8 cellular contexts compared by ENCODE assay signal in the genomic region with DNA sequence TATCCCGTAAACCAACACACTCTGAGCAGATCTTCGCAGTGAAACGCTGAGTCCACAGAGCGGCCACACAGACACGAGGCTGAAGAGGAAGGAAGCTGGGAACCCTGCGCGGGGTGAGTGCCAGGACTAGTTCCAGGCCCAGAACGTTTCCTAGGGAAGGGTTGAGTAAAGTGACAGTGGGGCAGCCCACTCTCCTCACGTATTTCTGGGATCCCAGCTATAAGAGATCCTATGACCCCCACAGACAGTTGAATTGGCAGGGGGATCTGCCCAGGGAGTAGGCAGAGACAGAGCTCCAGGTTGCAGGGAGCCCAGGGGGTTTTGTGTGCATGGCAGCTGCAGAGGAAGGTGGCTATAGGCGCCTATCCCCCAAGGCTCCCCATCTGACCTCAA. TPM values are rescaled to one million over a fixed set of nuclear protein-coding genes. Genes with fewer than 3 reads are reported as not detected.
DNase-seq lines count a peak whose midpoint lies in the region; ATAC-seq, FAIRE-seq and TF ChIP-seq lines count a peak whose summit lies in the region.

No MANE protein-coding gene starts in this region.

- H3K79me2 ChIP-seq in HepG2 (ENCODE audit: insufficient read depth, low read length) = no peaks in the 10 kb centered on the region

- H4K20me1 ChIP-seq in HepG2 (ENCODE audit: insufficient read depth, low read length) = no peaks in the 10 kb centered on the region

- H3K27ac Mint-ChIP-seq in stimulated activated naive CD8-positive, alpha-beta T cell treated with anti-CD3 and anti-CD28 coated beads, Interleukin-15, amount 100 ng/mL, for 72 hours = peak overlapping the region; percentile 59 to 84

- peak overlapping the region; percentile 33 for H2AFZ ChIP-seq in HepG2 (ENCODE audit: low read length)

- POLR2A ChIA-PET in Panc1 (lab: Charles Lee) (no interaction called here), HepG2 (lab: Yijun Ruan, JAX) (interaction anchor here (0.6 to 1.7 kb wide), 11 partner anchors 8 to 296 kb away, joined by 3 to 20 read pairs (median 4); partner anchors contain the start of genes CEP128 and GTF2A1)

- peak overlapping the region; percentile 90 to 97 for H3K4me3 Mint-ChIP-seq in stimulated activated naive CD8-positive, alpha-beta T cell treated with anti-CD3 and anti-CD28 coated beads, Interleukin-15, amount 100 ng/mL, for 72 hours

- ATAC-seq in HG02852 (IDR thresholded peaks at IDR 0.05; ENCODE audit: unreplicated experiment) (peak; percentile 21), Panc1 (peak; percentile 17), HepG2 (peak; percentile 68)
- ATAC-seq in stimulated activated naive CD8-positive, alpha-beta T cell treated with anti-CD3 and anti-CD28 coated beads, Interleukin-15, amount 100 ng/mL, for 72 hours = peak; percentile 49

- intact Hi-C loops in Panc1 (cut with micrococcal nuclease; ENCODE audit: unreplicated experiment) (loop anchor here (10.0 kb wide), 1 partner anchor 215 kb away; the partner anchor contains the start of gene TSHR), colonic mucosa (cut with DNase I) (loop anchor here (5.0 kb wide), 3 partner anchors 48 to 227 kb away; partner anchors contain the start of gene CEP128), HepG2 (cut with micrococcal nuclease; ENCODE audit: unreplicated experiment) (loop anchor here (1.0 to 2.0 kb wide), 3 partner anchors 173 to 295 kb away; no protein-coding TSS in a partner anchor)

- H3K27me3 Mint-ChIP-seq in stimulated activated naive CD8-positive, alpha-beta T cell treated with anti-CD3 and anti-CD28 coated beads, Interleukin-15, amount 100 ng/mL, for 72 hours = no peaks in the 10 kb centered on the region

- H3K9me3 Mint-ChIP-seq in stimulated activated naive CD8-positive, alpha-beta T cell treated with anti-CD3 and anti-CD28 coated beads, Interleukin-15, amount 100 ng/mL, for 72 hours = no peaks in the 10 kb centered on the region

- H3K36me3 ChIP-seq in Panc1 (ENCODE audit: control insufficient read depth, insufficient read depth, low read length) (no peaks in the 10 kb centered on the region), colonic mucosa (no peaks in the 10 kb centered on the region), HepG2 (replicated peaks in 1 of 2; ENCODE audit: control insufficient read depth in 1 of 2, insufficient read depth in 2 of 2, low read length in 2 of 2) (no peaks in the 10 kb centered on the region)

- H3K9ac ChIP-seq in colonic mucosa (ENCODE audit: low read depth in 2 of 2, low read length in 2 of 2) (peak overlapping the region; percentile 75 to 85), HepG2 (ENCODE audit: insufficient read depth, low read depth, low read length) (peak overlapping the region; percentile 84)

- H3K4me1 ChIP-seq in Panc1 (ENCODE audit: control insufficient read depth, insufficient read depth, low read length) (no peaks in the 10 kb centered on the region; the same call in 1 of the 2 replicates), colonic mucosa (no peaks in the 10 kb centered on the region), HepG2 (ENCODE audit: insufficient read depth, low read length) (peaks cover 35% of the 10 kb centered on the region)

- TF ChIP-seq CTCF in Panc1 (IDR thresholded peaks at IDR 0.05) (no peak), colonic mucosa (IDR thresholded peaks at IDR 0.05) (no peak), HepG2 (CRISPR knock-in tag; IDR thresholded peaks at IDR 0.05) (no peak)

- H3K27me3 ChIP-seq in Panc1 (ENCODE audit: control insufficient read depth, insufficient read depth, low read length) (no peaks in the 10 kb centered on the region), colonic mucosa (no peaks in the 10 kb centered on the region), HepG2 (ENCODE audit: control insufficient read depth in 1 of 2, insufficient read depth in 2 of 2, low read length in 2 of 2) (no peaks in the 10 kb centered on the region)

- CTCF ChIA-PET in Panc1 (lab: Charles Lee) = interaction anchor here (0.6 to 1.1 kb wide), 2 partner anchors 86 to 172 kb away, joined by 3 to 6 read pairs; no protein-coding TSS in a partner anchor
- CTCF ChIA-PET in HepG2 (lab: Yijun Ruan, JAX; ENCODE audit: low intra/inter-chr PET ratio, low total read pairs) = interaction anchor here (1.7 kb wide), 1 partner anchor 173 kb away, joined by 9 read pairs; no protein-coding TSS in a partner anchor

- no peak for FAIRE-seq in HepG2 (lab: Jason Lieb, UNC)

- BruUV-seq in Panc1 (replicated peaks; lab: Mats Ljungman, UMichigan) (no TSS peak), HepG2 (replicated peaks; lab: Mats Ljungman, UMichigan) (no TSS peak)

- TF ChIP-seq POLR2A in HepG2 (IDR thresholded peaks at IDR 0.05; ENCODE audit: insufficient read depth in 1 of 2, low read depth in 2 of 2, low read length in 2 of 2) = no peak

- peak overlapping the region; percentile 82; the same call in 1 of the 2 replicates for H3K27ac ChIP-seq in Panc1 (ENCODE audit: low read length)
- H3K27ac ChIP-seq in colonic mucosa = peak overlapping the region; percentile 97
- H3K27ac ChIP-seq in HepG2 (ENCODE audit: extremely low read length, insufficient read depth, low read length) = peak overlapping the region; percentile 91

- TF ChIP-seq RAD21 in HepG2 (CRISPR knock-in tag; IDR thresholded peaks at IDR 0.05) = no peak

- peak overlapping the region; percentile 83 for H3K4me2 ChIP-seq in HepG2 (ENCODE audit: low read depth, low read length)

- WGBS in HepG2 (ENCODE audit: low lambda C conversion rate) = 4% methylated on average over 9 of the region's 10 CpGs

- in situ Hi-C loops in Panc1 (cut with HindIII; ENCODE audit: low pct_unique_long_range_greater_than_20kb, low sequenced_read_pairs) = no loop called here
- in situ Hi-C loops in HepG2 (cut with HindIII; ENCODE audit: extremely low pct_ligation_motif_present, low pct_unique_long_range_greater_than_20kb) = loop anchor here (5.0 kb wide), 1 partner anchor 172 kb away; no protein-coding TSS in a partner anchor

- no peak for TF ChIP-seq EP300 in HepG2 (IDR thresholded peaks at IDR 0.05; ENCODE audit: low read depth in 2 of 2, low read length in 2 of 2)
- TF ChIP-seq EP300 in HepG2 (CRISPR knock-in tag; IDR thresholded peaks at IDR 0.05; ENCODE audit: borderline replicate concordance) = no peak

- peak overlapping the region; percentile 57 to 61 for H3K4me3 ChIP-seq in Panc1 (ENCODE audit: low read depth in 2 of 2, low read length in 2 of 2)
- H3K4me3 ChIP-seq in colonic mucosa = peak overlapping the region; percentile 64
- peak overlapping the region; percentile 68 to 87 (median 80) for H3K4me3 ChIP-seq in HepG2 (replicated peaks in 1 of 3; ENCODE audit: insufficient read depth in 1 of 3, low read depth in 2 of 3, low read length in 3 of 3)

- H3K4me1 Mint-ChIP-seq in stimulated activated naive CD8-positive, alpha-beta T cell treated with anti-CD3 and anti-CD28 coated beads, Interleukin-15, amount 100 ng/mL, for 72 hours = peaks cover 28% of the 10 kb centered on the region

- DNase-seq in stimulated activated CD4-positive, alpha-beta T cell treated with anti-CD3 and anti-CD28 coated beads, Interleukin-4, amount 100 ng/mL, for 24 hours = peak; percentile 8
- DNase-seq in stimulated activated CD4-positive, alpha-beta T cell treated with anti-CD3 and anti-CD28 coated beads, Interleukin-4, amount 100 ng/mL, for 4 hours = no peak
- DNase-seq in Panc1 (ENCODE audit: low read depth, low spot score) = no peak
- DNase-seq in colonic mucosa = peak; percentile 73
- no peak for DNase-seq in HepG2 (ENCODE audit: low spot score)
- DNase-seq in stimulated activated naive CD8-positive, alpha-beta T cell treated with anti-CD3 and anti-CD28 coated beads, Interleukin-15, amount 100 ng/mL, for 72 hours = no peak
- no peak for DNase-seq in NCI-H226

- H3K9me3 ChIP-seq in Panc1 (ENCODE audit: control insufficient read depth, insufficient read depth, low read depth, low read length) (no peaks in the 10 kb centered on the region), colonic mucosa (no peaks in the 10 kb centered on the region), HepG2 (ENCODE audit: low read length) (no peaks in the 10 kb centered on the region)

TF ChIP-seq in HepG2, 621 proteins besides CTCF, POLR2A, EP300 and RAD21 (continues in another document):
- TF ChIP-seq TFDP1 (CRISPR knock-in tag; IDR thresholded peaks at IDR 0.05; ENCODE audit: borderline replicate concordance) = peak; percentile 55; the same call in 1 of the 2 replicates
- 0 out of 2 replicates have a peak, but pooled peaks have one; percentile 9 for TF ChIP-seq ZMYM3 (CRISPR knock-in tag; IDR thresholded peaks at IDR 0.05)

RNA-seq across cellular contexts. Expression of gene GTF2A1, which starts 51.1 kb away (rescaled TPM):
- total RNA-seq in Panc1 (2021; ENCODE audit: unreplicated experiment) (34.4 TPM), colonic mucosa (10 to 100 TPM; 21.6 to 26.6 TPM), HepG2 (2016; rRNA removed; fragmentation: Illumina TruSeq; extraction: Trizol) (17.5 and 30.1 TPM in 2 replicates)
- 15.3 TPM for polyA plus RNA-seq in Panc1 (2012; ENCODE audit: insufficient read length)
- total RNA-seq in HepG2 (2016; cell fraction: cytosol; rRNA removed; fragmentation: Illumina TruSeq; extraction: Trizol; ENCODE audit: low read depth) = 2.8 and 4.5 TPM in 2 replicates
- 17.5 and 28.0 TPM in 2 replicates for total RNA-seq in HepG2 (2016; cell fraction: insoluble cytoplasmic fraction; rRNA removed; fragmentation: Illumina TruSeq; extraction: Trizol)
- 4.8 and 6.0 TPM in 2 replicates for total RNA-seq in HepG2 (2016; cell fraction: membrane; rRNA removed; fragmentation: Illumina TruSeq; extraction: Trizol)
- 11.5 and 16.8 TPM in 2 replicates for total RNA-seq in HepG2 (2016; cell fraction: nucleus; rRNA removed; fragmentation: Illumina TruSeq; extraction: Trizol)
- 14.9 and 18.5 TPM in 2 replicates for polyA plus RNA-seq in HepG2 (2011; rRNA removed)
- 8.4 and 8.7 TPM in 2 replicates for polyA plus RNA-seq in HepG2 (2011; cell fraction: cytosol; rRNA removed)
- polyA plus RNA-seq in HepG2 (2011; cell fraction: nucleus; rRNA removed) = 6.8 and 7.7 TPM in 2 replicates
- 6.4 and 11.0 TPM in 2 replicates for polyA plus RNA-seq in HepG2 (2012)
- 0.42 and 0.45 TPM in 2 replicates for polyA plus RNA-seq in HepG2 (2016; cell fraction: cytosol; fragmentation: Illumina TruSeq; extraction: Trizol; ENCODE audit: low read depth)
- 18.4 and 18.8 TPM in 2 replicates for polyA plus RNA-seq in HepG2 (2016; cell fraction: insoluble cytoplasmic fraction; fragmentation: Illumina TruSeq; extraction: Trizol; ENCODE audit: low read depth)
- 2.0 TPM in 2 replicates for polyA plus RNA-seq in HepG2 (2016; cell fraction: membrane; fragmentation: Illumina TruSeq; extraction: Trizol; ENCODE audit: low read depth)
- polyA plus RNA-seq in HepG2 (2016; cell fraction: nucleus; fragmentation: Illumina TruSeq; extraction: Trizol; ENCODE audit: insufficient read depth, low read depth) = 11.5 and 12.3 TPM in 2 replicates
- polyA minus RNA-seq in HepG2 (2011; rRNA and poly(A)+ RNA removed; ENCODE audit: low replicate concordance) = 38.1 and 59.7 TPM in 2 replicates
- 19.6 and 19.7 TPM in 2 replicates for polyA minus RNA-seq in HepG2 (2011; cell fraction: cytosol; rRNA and poly(A)+ RNA removed)
- polyA minus RNA-seq in HepG2 (2011; cell fraction: nucleus; rRNA and poly(A)+ RNA removed) = 12.9 and 16.3 TPM in 2 replicates

Comparison
In these comparisons a context has a peak if more than half of its experiments do, and no peak if none do; other contexts are left out.
1. DNase-seq: peak in stimulated activated CD4-positive, alpha-beta T cell treated with anti-CD3 and anti-CD28 coated beads, Interleukin-4, amount 100 ng/mL, for 24 hours (single experiment) and colonic mucosa (single experiment); none in stimulated activated CD4-positive, alpha-beta T cell treated with anti-CD3 and anti-CD28 coated beads, Interleukin-4, amount 100 ng/mL, for 4 hours (0 of 2), Panc1 (single experiment), HepG2 (single experiment), stimulated activated naive CD8-positive, alpha-beta T cell treated with anti-CD3 and anti-CD28 coated beads, Interleukin-15, amount 100 ng/mL, for 72 hours (0 of 2) and NCI-H226 (single experiment).
2. ATAC-seq: peak in every context shown above with its lines; median percentile 68 in HepG2; 49 in stimulated activated naive CD8-positive, alpha-beta T cell treated with anti-CD3 and anti-CD28 coated beads, Interleukin-15, amount 100 ng/mL, for 72 hours; 21 in HG02852; 17 in Panc1.
3. Peak in every context shown above with its lines, with median percentiles within 50 percentile points of each other: H3K27ac ChIP-seq and H3K4me3 ChIP-seq.